ENCODE assay signal across 17 cellular contexts in genomic region chr19:7554565-7554964, GRCh38. TPM values are rescaled to one million over a fixed set of nuclear protein-coding genes. Genes with fewer than 3 reads are reported as not detected.
DNase-seq lines count a peak whose midpoint lies in the region; ATAC-seq, FAIRE-seq and TF ChIP-seq lines count a peak whose summit lies in the region.
"Had no signal": no experiment of that assay in that cellular context is flagged by ENCODE, and none has a peak within 500 bp of the region (broad histone marks: within the 10 kb centered on the region; RNA-seq: fewer than 3 reads in every experiment).

No MANE protein-coding gene starts in this region.

- TF ChIP-seq POLR2A in testis (IDR thresholded peaks at IDR 0.05) = no peak

- no peak for FAIRE-seq in GM19239 (lab: Jason Lieb, UNC)
- FAIRE-seq: G401.6 had no signal

- no peak overlapping the region for H3K27ac Mint-ChIP-seq in GM23338
- H3K27ac Mint-ChIP-seq in WTC11 = no peak overlapping the region
- H3K27ac Mint-ChIP-seq: B cell; CD4-positive, alpha-beta T cell had no signal

- H3K36me3 ChIP-seq in GM23338 (ENCODE audit: insufficient read depth) (peaks cover 8% of the 10 kb centered on the region; the same call in 1 of the 2 replicates), testis (ENCODE audit: low read depth, missing control alignments) (peaks cover 6% of the 10 kb centered on the region)

- 0 out of 2 replicates have a peak overlapping the region, but pooled peaks have one; percentile 32 for H2AFZ ChIP-seq in GM23338
- H2AFZ ChIP-seq: GM23248 had no signal

- H3K79me2 ChIP-seq in GM23338 (replicated peaks; ENCODE audit: insufficient read depth) = no peaks in the 10 kb centered on the region

- no peaks in the 10 kb centered on the region for H3K27me3 ChIP-seq in GM23338 (ENCODE audit: insufficient read depth)
- H3K27me3 ChIP-seq in testis = no peaks in the 10 kb centered on the region

- H3K4me3 Mint-ChIP-seq in GM23338 (peak overlapping the region; percentile 75; the same call in 2 of the 3 replicates), WTC11 (0 out of 2 replicates have a peak overlapping the region, but pooled peaks have one; percentile 16)
- H3K4me3 Mint-ChIP-seq: B cell; CD4-positive, alpha-beta T cell had no signal

- intact Hi-C loops in testis (cut with DNase I; ENCODE audit: low total_unique reads) = no loop called here

- H3K9me2 ChIP-seq in GM23338 (ENCODE audit: insufficient read depth) = no peaks in the 10 kb centered on the region

- H3K4me1 ChIP-seq in GM23338 (ENCODE audit: insufficient read depth) = peaks cover 3% of the 10 kb centered on the region; the same call in 1 of the 2 replicates
- no peaks in the 10 kb centered on the region for H3K4me1 ChIP-seq in testis

- no peaks in the 10 kb centered on the region; the same call in 2 of the 3 replicates for H3K9me3 Mint-ChIP-seq in GM23338
- H3K9me3 Mint-ChIP-seq in WTC11 = no peaks in the 10 kb centered on the region
- H3K9me3 Mint-ChIP-seq: CD4-positive, alpha-beta T cell had no signal

- DNase-seq in GM23338 (ENCODE audit: low spot score) (no peak), WTC11 (ENCODE audit: low spot score) (no peak), GM19239 (ENCODE audit: insufficient read length, low spot score) (no peak), testis (no peak)
- DNase-seq in stimulated activated CD4-positive, alpha-beta T cell treated with anti-CD3 and anti-CD28 coated beads, Interleukin-2, amount 100 ng/mL, for 24 hours = no peak
- DNase-seq in activated CD8-positive, alpha-beta memory T cell treated with anti-CD3 and anti-CD28 coated beads for 24 hours = no peak
- DNase-seq: ACHN; C1 segment of cervical spinal cord; Calu3; CD4-positive, alpha-beta T cell; DMS 273 treated with DMSO at 0.1 percent for 48 hours had no signal

- ATAC-seq in GM23338 (peak; percentile 12), WTC11 (no peak)

- H3K9me3 ChIP-seq in iPS-18c (ENCODE audit: control insufficient read depth, insufficient read depth, low read length) (no peaks in the 10 kb centered on the region), testis (no peaks in the 10 kb centered on the region)

- H3K36me3 Mint-ChIP-seq in GM23338 (ENCODE audit: low read depth) (peaks cover 37% of the 10 kb centered on the region), WTC11 (peaks cover 30% of the 10 kb centered on the region)

- H3K4me1 Mint-ChIP-seq in GM23338 (peaks cover 3% of the 10 kb centered on the region; the same call in 2 of the 3 replicates), WTC11 (peaks cover 8% of the 10 kb centered on the region)

- POLR2A ChIA-PET in WTC11 (lab: Charles Lee) = interaction anchor here (0.8 to 1.2 kb wide), 4 partner anchors 14 to 456 kb away, joined by 4 read pairs; no protein-coding TSS in a partner anchor

- CTCF ChIA-PET in WTC11 (lab: Charles Lee) = interaction anchor here (0.8 to 4.0 kb wide), 11 partner anchors 11 to 315 kb away, joined by 3 to 64 read pairs (median 5); partner anchors contain the start of genes PNPLA6 and TRAPPC5

- H3K27ac ChIP-seq in 22Rv1 (peak overlapping the region; percentile 76), GM23338 (ENCODE audit: low read depth) (no peak overlapping the region), testis (no peak overlapping the region)
- H3K27ac ChIP-seq: GM23248, KMS-11 had no signal

- TF ChIP-seq CTCF in 22Rv1 (IDR thresholded peaks at IDR 0.05) (no peak), GM23338 (conservative IDR thresholded peaks at IDR 0.05; ENCODE audit: low read depth in 2 of 2) (no peak), WTC11 (IDR thresholded peaks at IDR 0.05) (no peak), testis (IDR thresholded peaks at IDR 0.05) (no peak)

- peaks cover 8% of the 10 kb centered on the region for H3K27me3 Mint-ChIP-seq in GM23338 (ENCODE audit: insufficient read depth, low read depth, poor library complexity)
- peaks cover 5% of the 10 kb centered on the region; the same call in 1 of the 2 replicates for H3K27me3 Mint-ChIP-seq in WTC11 (ENCODE audit: low read depth)
- H3K27me3 Mint-ChIP-seq: B cell; CD4-positive, alpha-beta T cell had no signal

- H3K4me3 ChIP-seq in GM23338 = peak overlapping the region; percentile 65
- peak overlapping the region; percentile 62 for H3K4me3 ChIP-seq in iPS-18c (ENCODE audit: insufficient read depth, low read depth, low read length)
- H3K4me3 ChIP-seq in testis = peak overlapping the region in 1 of 2 donors; percentile 44
- H3K4me3 ChIP-seq: GM23248 had no signal

- H3F3A ChIP-seq in GM23338 (replicated peaks; ENCODE audit: low read depth) = no peaks in the 10 kb centered on the region

- peak overlapping the region; percentile 76 for H3K4me2 ChIP-seq in GM23338
- H3K4me2 ChIP-seq: KMS-11 had no signal

- WGBS in testis, 2 donors = 75 to 84% methylated on average over 7 to 28 of the region's 28 CpGs

- H4K20me1 ChIP-seq in GM23338 (replicated peaks; ENCODE audit: insufficient read depth) = no peaks in the 10 kb centered on the region; the same call in 1 of the 2 replicates

TF ChIP-seq in GM23338, 12 proteins besides CTCF, POLR2A, EP300 and RAD21 (continues in another document):
- TF ChIP-seq JUNB (IDR thresholded peaks at IDR 0.05; ENCODE audit: unreplicated experiment) (no peak), EZH2phosphoT487 (IDR thresholded peaks at IDR 0.05; ENCODE audit: unreplicated experiment) (no peak)

TF ChIP-seq in WTC11, 78 proteins besides CTCF, POLR2A, EP300 and RAD21:
- TF ChIP-seq MAX (CRISPR knock-in tag; IDR thresholded peaks at IDR 0.05) = 0 out of 2 replicates have a peak, but pooled peaks have one; percentile 23
- TF ChIP-seq IRF2 (CRISPR knock-in tag; IDR thresholded peaks at IDR 0.05; ENCODE audit: borderline replicate concordance, low read depth) = 0 out of 2 replicates have a peak, but pooled peaks have one; percentile 54
- 0 out of 2 replicates have a peak, but pooled peaks have one; percentile 15 for TF ChIP-seq FOXK1 (CRISPR knock-in tag; IDR thresholded peaks at IDR 0.05)
- no peak for TF ChIP-seq SP1 (CRISPR knock-in tag; conservative IDR thresholded peaks at IDR 0.05)
- peak; percentile 60; the same call in 1 of the 2 replicates for TF ChIP-seq RELA (CRISPR knock-in tag; IDR thresholded peaks at IDR 0.05; ENCODE audit: borderline replicate concordance)
- TF ChIP-seq NFE2L1 (CRISPR knock-in tag; IDR thresholded peaks at IDR 0.05) = 0 out of 2 replicates have a peak, but pooled peaks have one; percentile 28
- TF ChIP-seq ZNF396 (CRISPR knock-in tag; IDR thresholded peaks at IDR 0.05; ENCODE audit: borderline replicate concordance) = no peak
- no peak for TF ChIP-seq CREB1 (CRISPR knock-in tag; IDR thresholded peaks at IDR 0.05)
- 0 out of 2 replicates have a peak, but pooled peaks have one; percentile 30 for TF ChIP-seq ATF3 (CRISPR knock-in tag; conservative IDR thresholded peaks at IDR 0.05)
- TF ChIP-seq KAT7 (CRISPR knock-in tag; IDR thresholded peaks at IDR 0.05; ENCODE audit: borderline replicate concordance) = no peak
- TF ChIP-seq E2F4 (CRISPR knock-in tag; IDR thresholded peaks at IDR 0.05; ENCODE audit: borderline replicate concordance, low read depth) = 0 out of 2 replicates have a peak, but pooled peaks have one; percentile 50
- no peak for TF ChIP-seq SMAD3 (CRISPR knock-in tag; IDR thresholded peaks at IDR 0.05; ENCODE audit: borderline replicate concordance)
- no peak for TF ChIP-seq CDX4 (CRISPR knock-in tag; IDR thresholded peaks at IDR 0.05; ENCODE audit: borderline replicate concordance)
- TF ChIP-seq ZNF232 (CRISPR knock-in tag; IDR thresholded peaks at IDR 0.05) = no peak
TF ChIP-seq in WTC11: peak in this region for 7.

RNA-seq across cellular contexts. Expression of gene PNPLA6, which starts 19.0 kb away (rescaled TPM):
- 135 and 147 TPM in 2 replicates for total RNA-seq in GM23338 (2014; rRNA removed; shearing (Covaris generic))
- polyA plus RNA-seq in GM23338 (2016; fragmentation: Nextera tagmentation; extraction: Ambion mirVana) (66.6 and 74.1 TPM in 2 replicates), testis (ENCODE audit: insufficient read depth, low read depth, low replicate concordance) (153 TPM)
- total RNA-seq in WTC11 (2021) (149 to 156 TPM (median 150 TPM) in 3 replicates), testis (100 to 1,000 TPM; 109 to 143 TPM)

RNA-seq across cellular contexts. Expression of gene MCOLN1, which starts 32.1 kb away (rescaled TPM):
- 7.2 and 11.0 TPM in 2 replicates for total RNA-seq in GM23338 (2014; rRNA removed; shearing (Covaris generic))
- polyA plus RNA-seq in GM23338 (2016; fragmentation: Nextera tagmentation; extraction: Ambion mirVana) = 16.1 and 16.2 TPM in 2 replicates
- 15.0 to 19.7 TPM (median 16.7 TPM) in 3 replicates for total RNA-seq in WTC11 (2021)
- 10 to 100 TPM; 17.7 to 26.9 TPM for total RNA-seq in testis
- 15.2 TPM for polyA plus RNA-seq in testis (ENCODE audit: insufficient read depth, low read depth, low replicate concordance)

RNA-seq across cellular contexts. Expression of gene ZNF358, which starts 38.7 kb away (rescaled TPM):
- total RNA-seq in GM23338 (2014; rRNA removed; shearing (Covaris generic)) = 36.7 and 52.9 TPM in 2 replicates
- 23.8 and 28.2 TPM in 2 replicates for polyA plus RNA-seq in GM23338 (2016; fragmentation: Nextera tagmentation; extraction: Ambion mirVana)
- total RNA-seq in WTC11 (2021) = 37.5 to 47.5 TPM (median 47.3 TPM) in 3 replicates
- 10 to 100 TPM; 28.7 to 35.9 TPM for total RNA-seq in testis
- 21.0 TPM for polyA plus RNA-seq in testis (ENCODE audit: insufficient read depth, low read depth, low replicate concordance)

RNA-seq across cellular contexts. Expression of gene CAMSAP3, which starts 41.1 kb away (rescaled TPM):
- total RNA-seq in GM23338 (2014; rRNA removed; shearing (Covaris generic)) = 29.9 and 32.2 TPM in 2 replicates
- polyA plus RNA-seq in GM23338 (2016; fragmentation: Nextera tagmentation; extraction: Ambion mirVana) (6.4 and 10.2 TPM in 2 replicates), testis (ENCODE audit: insufficient read depth, low read depth, low replicate concordance) (32.4 TPM)
- total RNA-seq in WTC11 (2021) (27.8 to 34.6 TPM (median 32.1 TPM) in 3 replicates), testis (100 to 1,000 TPM in 1 of 2 donors, 10 to 100 TPM in 1; 64.7 to 104 TPM)
- total RNA-seq: GM23248 had no signal
- polyA plus RNA-seq: GM23248 had no signal
